ENCODE assay signal across 9 cellular contexts in the genomic region with DNA sequence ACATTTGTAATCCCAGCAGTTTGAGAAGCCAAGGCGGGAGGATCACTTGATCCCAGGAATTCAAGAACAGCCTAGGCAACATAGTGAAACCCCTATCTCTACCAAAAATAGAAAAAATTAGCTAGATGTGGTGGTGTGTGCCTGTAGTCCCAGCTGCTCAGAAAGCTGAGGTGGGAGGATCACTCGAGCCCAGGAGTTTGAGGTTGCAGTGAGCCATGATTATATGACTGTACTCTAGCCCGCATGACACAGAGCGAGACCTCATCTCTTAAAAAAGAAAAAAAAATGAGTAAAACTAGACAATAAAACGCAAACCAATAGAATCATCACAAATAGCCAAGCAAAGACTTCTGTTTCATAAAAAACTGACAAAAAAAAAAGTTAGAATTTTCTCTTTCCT. TPM values are rescaled to one million over a fixed set of nuclear protein-coding genes. Genes with fewer than 3 reads are reported as not detected.
DNase-seq lines count a peak whose midpoint lies in the region; ATAC-seq and TF ChIP-seq lines count a peak whose summit lies in the region.
"Had no signal": no experiment of that assay in that cellular context is flagged by ENCODE, and none has a peak within 500 bp of the region (broad histone marks: within the 10 kb centered on the region; RNA-seq: fewer than 3 reads in every experiment).

No MANE protein-coding gene starts in this region.

- peak overlapping the region in 4 of 7 donors; percentile 20 to 75 (median 52) for H3K27ac Mint-ChIP-seq in CD14-positive monocyte

- TF ChIP-seq POLR2A in ovary (IDR thresholded peaks at IDR 0.05), result no peak

- H3K4me1 Mint-ChIP-seq in CD14-positive monocyte, result peaks cover 7% of the 10 kb centered on the region

- H3K4me3 Mint-ChIP-seq in CD14-positive monocyte, result no peak overlapping the region

- DNase-seq in CD14-positive monocyte (ENCODE audit: low spot score), result no peak
- DNase-seq in activated T-cell treated with anti-CD3 and anti-CD28 coated beads, Interleukin-2, amount 50 U/mL, for 48 hours, result peak; percentile 67 to 77
- no peak for DNase-seq in ovary
- DNase-seq in T-helper 9 cell, result no peak
- no peak for DNase-seq in amniotic stem cell (lab: John Stamatoyannopoulos, UW)
- no peak for DNase-seq in left colon
- DNase-seq: PC-3 had no signal

- H3K9me3 ChIP-seq in ovary, result no peaks in the 10 kb centered on the region

- no peaks in the 10 kb centered on the region for H3K36me3 ChIP-seq in ovary

- no peaks in the 10 kb centered on the region for H3K27me3 Mint-ChIP-seq in CD14-positive monocyte (ENCODE audit: low read depth in 3 of 3)

- no peaks in the 10 kb centered on the region for H3K4me1 ChIP-seq in ovary (ENCODE audit: insufficient read depth)

- no peaks in the 10 kb centered on the region for H3K27me3 ChIP-seq in ovary

- no peak for TF ChIP-seq CTCF in CD14-positive monocyte (IDR thresholded peaks at IDR 0.05)
- no peak for TF ChIP-seq CTCF in ovary (IDR thresholded peaks at IDR 0.05)

- no peak for TF ChIP-seq EP300 in ovary (IDR thresholded peaks at IDR 0.05)

- intact Hi-C loops in CD14-positive monocyte (cut with micrococcal nuclease), result no loop called here
- intact Hi-C loops in ovary (cut with DNase I), result no loop called here
- intact Hi-C loops in left colon (cut with DNase I, micrococcal nuclease), result no loop called here

- no peaks in the 10 kb centered on the region for H3K9me3 Mint-ChIP-seq in CD14-positive monocyte

- 89 to 93% (median 92%) methylated on average over 5 of the region's 5 CpGs for WGBS in ovary, 3 donors

- peaks cover 34 to 55% of the 10 kb centered on the region in 2 donors for H3K36me3 Mint-ChIP-seq in CD14-positive monocyte

- no peak overlapping the region for H3K4me3 ChIP-seq in ovary

- no peak overlapping the region for H3K27ac ChIP-seq in ovary

- ATAC-seq in GM19043 (IDR thresholded peaks at IDR 0.05; ENCODE audit: low read depth, unreplicated experiment), result peak; percentile 73
- ATAC-seq in HG03025 (IDR thresholded peaks at IDR 0.05; ENCODE audit: low FRiP score, unreplicated experiment), result peak; percentile 65
- ATAC-seq in left colon, result no peak
- ATAC-seq: PC-3 had no signal

RNA-seq across cellular contexts. Expression of gene NUCB2, which starts 21.8 kb away (rescaled TPM):
- polyA plus RNA-seq in CD14-positive monocyte, result 10 to 100 TPM; 31.4 to 41.3 TPM
- 100 to 1,000 TPM in 2 of 7 donors, 10 to 100 TPM in 5; 36.7 to 116 (median 86.1) TPM for total RNA-seq in ovary
- polyA plus RNA-seq in ovary, result 100 to 1,000 TPM in 1 of 2 donors, 10 to 100 TPM in 1; 57.6 to 108 TPM
- total RNA-seq in left colon, result 10 to 100 TPM; 46.6 to 53.6 TPM

RNA-seq across cellular contexts. Expression of gene NCR3LG1, which starts 53.3 kb away (rescaled TPM):
- polyA plus RNA-seq in CD14-positive monocyte (under 1 TPM; 0.05 to 0.15 TPM), ovary (1 to 10 TPM in 1 of 2 donors, under 1 TPM in 1; 0.75 to 3.5 TPM)
- total RNA-seq in ovary (1 to 10 TPM; 2.4 to 7.7 (median 4.0) TPM), left colon (10 to 100 TPM; 13.1 to 16.5 TPM)

Comparison
In these comparisons a context has a peak if more than half of its experiments do, and no peak if none do; other contexts are left out.
1. DNase-seq: peak in activated T-cell treated with anti-CD3 and anti-CD28 coated beads, Interleukin-2, amount 50 U/mL, for 48 hours (2 of 2); none in CD14-positive monocyte (single experiment), ovary (0 of 5), T-helper 9 cell (single experiment), amniotic stem cell (single experiment) and left colon (0 of 2).